Comparison of ENCODE assay signal across 7 cellular contexts in the genomic region with DNA sequence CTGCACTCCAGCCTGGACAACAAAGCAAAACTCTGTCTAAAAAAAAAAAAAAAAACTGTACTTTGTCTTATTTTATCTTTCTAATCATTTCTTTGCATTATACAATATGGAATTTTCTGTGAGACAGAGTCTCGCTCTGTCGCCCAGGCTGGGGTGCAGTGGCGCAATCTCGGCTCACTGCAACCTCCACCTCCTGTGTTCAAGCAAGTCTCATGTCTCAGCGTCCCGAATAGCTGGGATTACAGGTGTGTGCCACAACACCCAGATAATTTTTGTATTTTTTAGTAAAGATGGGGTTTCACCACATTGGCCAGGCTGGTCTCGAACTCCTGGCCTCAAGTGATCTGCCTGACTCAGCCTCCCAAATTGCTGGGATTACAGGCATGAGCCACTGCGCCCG.
DNase-seq lines count a peak whose midpoint lies in the region; ATAC-seq, FAIRE-seq and TF ChIP-seq lines count a peak whose summit lies in the region.
"Not testable (repeated sequence)": the region's sequence is repeated elsewhere in the genome, so short reads cannot be mapped to it uniquely, and the experiment has no call there.

No MANE protein-coding gene starts in this region.

- not testable (repeated sequence) for TF ChIP-seq POLR2A in HepG2 (IDR thresholded peaks at IDR 0.05; ENCODE audit: insufficient read depth in 1 of 2, low read depth in 2 of 2, low read length in 2 of 2)

- TF ChIP-seq CTCF in HL-60 (IDR thresholded peaks at IDR 0.05; ENCODE audit: insufficient read depth, low read length); PC-9 (conservative IDR thresholded peaks at IDR 0.05); RWPE2 (IDR thresholded peaks at IDR 0.05; ENCODE audit: poor library complexity, severe bottlenecking); HepG2 (CRISPR knock-in tag; IDR thresholded peaks at IDR 0.05): not testable (repeated sequence)

- ATAC-seq in RWPE2 (ENCODE audit: low read depth); activated naive CD8-positive, alpha-beta T cell treated with anti-CD3 and anti-CD28 coated beads, Interleukin-2, amount 10 ng/mL, durations not matched to agents 7 days and 5 days (ENCODE audit: low read depth); HepG2: not testable (repeated sequence)

- peaks cover 17% of the 10 kb centered on the region for H3K4me1 Mint-ChIP-seq in activated naive CD8-positive, alpha-beta T cell treated with anti-CD3 and anti-CD28 coated beads, Interleukin-2, amount 10 ng/mL, durations not matched to agents 7 days and 5 days

- H3K27me3 ChIP-seq in BLaER1 treated with 17β-estradiol and CSF1 and Interleukin-3, amounts not matched to agents 10 nM and 100 nM; HL-60 (ENCODE audit: insufficient read depth, poor library complexity, severe bottlenecking); PC-9 (ENCODE audit: insufficient read depth, low read depth); RWPE2 (ENCODE audit: insufficient read depth, poor library complexity, severe bottlenecking): not testable (repeated sequence)
- H3K27me3 ChIP-seq in HepG2 (ENCODE audit: control insufficient read depth in 1 of 2, insufficient read depth in 2 of 2, low read length in 2 of 2): peaks cover 1 to 17% of the 10 kb centered on the region in 2 experiments

- H3K27ac Mint-ChIP-seq in activated naive CD8-positive, alpha-beta T cell treated with anti-CD3 and anti-CD28 coated beads, Interleukin-2, amount 10 ng/mL, durations not matched to agents 7 days and 5 days: not testable (repeated sequence)

- not testable (repeated sequence) for H3K4me3 Mint-ChIP-seq in activated naive CD8-positive, alpha-beta T cell treated with anti-CD3 and anti-CD28 coated beads, Interleukin-2, amount 10 ng/mL, durations not matched to agents 7 days and 5 days

- CTCF ChIA-PET in PC-9 (lab: Charles Lee): interaction anchor here (0.6 kb wide), 1 partner anchor 70 kb away, joined by 5 read pairs; no protein-coding TSS in a partner anchor
- CTCF ChIA-PET in HepG2 (lab: Yijun Ruan, JAX; ENCODE audit: low intra/inter-chr PET ratio, low total read pairs): not testable (repeated sequence)

- H3K36me3 Mint-ChIP-seq in activated naive CD8-positive, alpha-beta T cell treated with anti-CD3 and anti-CD28 coated beads, Interleukin-2, amount 10 ng/mL, durations not matched to agents 7 days and 5 days: not testable (repeated sequence)

- H3K9me3 Mint-ChIP-seq in activated naive CD8-positive, alpha-beta T cell treated with anti-CD3 and anti-CD28 coated beads, Interleukin-2, amount 10 ng/mL, durations not matched to agents 7 days and 5 days: not testable (repeated sequence)

- H3K27me3 Mint-ChIP-seq in activated naive CD8-positive, alpha-beta T cell treated with anti-CD3 and anti-CD28 coated beads, Interleukin-2, amount 10 ng/mL, durations not matched to agents 7 days and 5 days: not testable (repeated sequence)

- peak overlapping the region in 1 of 11 experiments; percentile 30; a peak in 1 of 22 replicates for H3K9ac ChIP-seq in BLaER1 treated with 17β-estradiol and CSF1 and Interleukin-3, amounts not matched to agents 10 nM and 100 nM
- H3K9ac ChIP-seq in HepG2 (ENCODE audit: insufficient read depth, low read depth, low read length): peak overlapping the region; percentile 49; the same call in 1 of the 2 replicates

- 34% methylated on average over 9 of the region's 9 CpGs for WGBS in HepG2 (ENCODE audit: low lambda C conversion rate)

- BruUV-seq in PC-9 (replicated peaks; lab: Mats Ljungman, UMichigan); HepG2 (replicated peaks; lab: Mats Ljungman, UMichigan): not testable (repeated sequence)

- H3K27ac ChIP-seq in BLaER1 treated with 17β-estradiol and CSF1 and Interleukin-3, amounts not matched to agents 10 nM and 100 nM: peak overlapping the region in 9 of 11 experiments; percentile 16 to 76 (median 70); a peak in 11 of 22 replicates
- peak overlapping the region; percentile 47; the same call in 1 of the 2 replicates for H3K27ac ChIP-seq in HL-60 (replicated peaks)
- H3K27ac ChIP-seq in PC-9: peak overlapping the region; percentile 98
- H3K27ac ChIP-seq in RWPE2 (ENCODE audit: poor library complexity, severe bottlenecking): peak overlapping the region; percentile 99
- H3K27ac ChIP-seq in HepG2 (ENCODE audit: extremely low read length, insufficient read depth, low read length): not testable (repeated sequence)

- H3K36me3 ChIP-seq in BLaER1 treated with 17β-estradiol and CSF1 and Interleukin-3, amounts not matched to agents 10 nM and 100 nM; PC-9 (ENCODE audit: low read depth); RWPE2 (ENCODE audit: low read depth); HepG2 (replicated peaks in 1 of 2; ENCODE audit: control insufficient read depth in 1 of 2, insufficient read depth in 2 of 2, low read length in 2 of 2): not testable (repeated sequence)

- TF ChIP-seq RAD21 in HepG2 (CRISPR knock-in tag; IDR thresholded peaks at IDR 0.05): not testable (repeated sequence)

- not testable (repeated sequence) for FAIRE-seq in HepG2 (lab: Jason Lieb, UNC)

- not testable (repeated sequence) for H3K4me3 ChIP-seq in BLaER1 treated with 17β-estradiol and CSF1 and Interleukin-3, amounts not matched to agents 10 nM and 100 nM; HL-60 (replicated peaks; ENCODE audit: insufficient read depth, low read length); PC-9; RWPE2 (ENCODE audit: severe bottlenecking)
- H3K4me3 ChIP-seq in HepG2 (replicated peaks in 1 of 3; ENCODE audit: insufficient read depth in 1 of 3, low read depth in 2 of 3, low read length in 3 of 3): peak overlapping the region in 2 of 3 experiments; percentile 29 to 56; a peak in 1 of 6 replicates

- H3K9me2 ChIP-seq in PC-9 (ENCODE audit: insufficient read depth): not testable (repeated sequence)

- not testable (repeated sequence) for DNase-seq in HL-60 (ENCODE audit: low read depth in 1 of 2, low spot score in 1 of 2); PC-9; RWPE2 (ENCODE audit: low spot score); HepG2 (ENCODE audit: low spot score)
- peak; percentile 1 for DNase-seq in activated naive CD8-positive, alpha-beta T cell treated with anti-CD3 and anti-CD28 coated beads, Interleukin-2, amount 10 ng/mL, durations not matched to agents 7 days and 5 days
- DNase-seq in posterior vena cava (ENCODE audit: low spot score): peak; percentile 15

- not testable (repeated sequence) for H4K20me1 ChIP-seq in BLaER1 treated with 17β-estradiol and CSF1 and Interleukin-3, amounts not matched to agents 10 nM and 100 nM; PC-9 (ENCODE audit: insufficient read depth); HepG2 (ENCODE audit: insufficient read depth, low read length)

- H3K79me2 ChIP-seq in PC-9 (ENCODE audit: low read depth): peaks cover 36% of the 10 kb centered on the region
- not testable (repeated sequence) for H3K79me2 ChIP-seq in HepG2 (ENCODE audit: insufficient read depth, low read length)

- peak overlapping the region in 10 of 11 experiments; percentile 80 to 99 (median 92); a peak in 20 of 22 replicates for H3K4me2 ChIP-seq in BLaER1 treated with 17β-estradiol and CSF1 and Interleukin-3, amounts not matched to agents 10 nM and 100 nM
- H3K4me2 ChIP-seq in PC-9: not testable (repeated sequence)
- peak overlapping the region; percentile 76 for H3K4me2 ChIP-seq in HepG2 (ENCODE audit: low read depth, low read length)

- intact Hi-C loops in PC-9 (cut with micrococcal nuclease; ENCODE audit: unreplicated experiment); HepG2 (cut with micrococcal nuclease; ENCODE audit: unreplicated experiment); posterior vena cava (cut with DNase I): not testable (repeated sequence)

- peaks cover 76% of the 10 kb centered on the region for H3F3A ChIP-seq in PC-9 (ENCODE audit: insufficient read depth, low read depth)

- in situ Hi-C loops in HepG2 (cut with HindIII; ENCODE audit: extremely low pct_ligation_motif_present, low pct_unique_long_range_greater_than_20kb): not testable (repeated sequence)

- not testable (repeated sequence) for H2AFZ ChIP-seq in PC-9; HepG2 (ENCODE audit: low read length)

- peaks cover 45 to 95% (median 78%) of the 10 kb centered on the region in 10 experiments for H3K4me1 ChIP-seq in BLaER1 treated with 17β-estradiol and CSF1 and Interleukin-3, amounts not matched to agents 10 nM and 100 nM
- H3K4me1 ChIP-seq in PC-9 (replicated peaks; ENCODE audit: insufficient read depth) (peaks cover 95% of the 10 kb centered on the region), RWPE2 (ENCODE audit: insufficient read depth, poor library complexity, severe bottlenecking) (peaks cover 66% of the 10 kb centered on the region), HepG2 (ENCODE audit: insufficient read depth, low read length) (peaks cover 54% of the 10 kb centered on the region)

- TF ChIP-seq EP300 in HepG2 (IDR thresholded peaks at IDR 0.05; ENCODE audit: low read depth in 2 of 2, low read length in 2 of 2); HepG2 (CRISPR knock-in tag; IDR thresholded peaks at IDR 0.05; ENCODE audit: borderline replicate concordance): not testable (repeated sequence)

- H3K9me3 ChIP-seq in BLaER1 treated with 17β-estradiol and CSF1 and Interleukin-3, amounts not matched to agents 10 nM and 100 nM (replicated peaks in 1 of 11); PC-9 (ENCODE audit: insufficient read depth, low read depth); RWPE2 (ENCODE audit: severe bottlenecking); HepG2 (ENCODE audit: low read length): not testable (repeated sequence)

- POLR2A ChIA-PET in PC-9 (lab: Charles Lee; ENCODE audit: unreplicated experiment); activated naive CD8-positive, alpha-beta T cell treated with anti-CD3 and anti-CD28 coated beads, Interleukin-2, amount 10 ng/mL, durations not matched to agents 7 days and 5 days (lab: Charles Lee); HepG2 (lab: Yijun Ruan, JAX): not testable (repeated sequence)

TF ChIP-seq in HepG2, 621 proteins besides CTCF, POLR2A, EP300 and RAD21:
- TF ChIP-seq ZNF607 (CRISPR knock-in tag; IDR thresholded peaks at IDR 0.05; ENCODE audit: borderline replicate concordance) (0 out of 2 replicates have a peak, but pooled peaks have one; percentile 62), SP2 (CRISPR knock-in tag; IDR thresholded peaks at IDR 0.05) (0 out of 2 replicates have a peak, but pooled peaks have one; percentile 22), ZNF605 (CRISPR knock-in tag; IDR thresholded peaks at IDR 0.05) (peak; percentile 60; the same call in 1 of the 2 replicates), CEBPG (CRISPR knock-in tag; IDR thresholded peaks at IDR 0.05) (peak; percentile 72), ZNF501 (CRISPR knock-in tag; IDR thresholded peaks at IDR 0.05) (peak; percentile 31; the same call in 1 of the 2 replicates)
